In genomic region chrX:68829594-68830485, GRCh38 we compare ENCODE assay signal across 8 cellular contexts. TPM values are rescaled to one million over a fixed set of nuclear protein-coding genes. Genes with fewer than 3 reads are reported as not detected.
DNase-seq lines count a peak whose midpoint lies in the region; ATAC-seq and TF ChIP-seq lines count a peak whose summit lies in the region.

No MANE protein-coding gene starts in this region.

- H3K36me3 ChIP-seq in cardiac muscle cell, result no peaks in the 10 kb centered on the region

- no peaks in the 10 kb centered on the region for H3K9me3 Mint-ChIP-seq in HFFc6
- no peaks in the 10 kb centered on the region for H3K9me3 Mint-ChIP-seq in activated T-helper 17 cell treated with anti-CD3 and anti-CD28 coated beads, Interleukin-2, amount 50 U/mL, for 72 hours
- H3K9me3 Mint-ChIP-seq in progenitor cell of endocrine pancreas (ENCODE audit: low read depth), result no peaks in the 10 kb centered on the region

- peaks cover 2% of the 10 kb centered on the region; the same call in 1 of the 2 replicates for H3K27me3 Mint-ChIP-seq in HFFc6 (ENCODE audit: insufficient read depth)
- no peaks in the 10 kb centered on the region for H3K27me3 Mint-ChIP-seq in activated T-helper 17 cell treated with anti-CD3 and anti-CD28 coated beads, Interleukin-2, amount 50 U/mL, for 72 hours
- H3K27me3 Mint-ChIP-seq in progenitor cell of endocrine pancreas, result no peaks in the 10 kb centered on the region

- no peak overlapping the region for H3K27ac ChIP-seq in cardiac muscle cell

- ATAC-seq in activated T-helper 17 cell treated with anti-CD3 and anti-CD28 coated beads, Interleukin-2, amount 50 U/mL, for 72 hours (replicated peaks), result no peak
- ATAC-seq in HG02852 (IDR thresholded peaks at IDR 0.05; ENCODE audit: unreplicated experiment) (no peak), HG03571 (IDR thresholded peaks at IDR 0.05; ENCODE audit: unreplicated experiment) (no peak), HG03135 (IDR thresholded peaks at IDR 0.05; ENCODE audit: unreplicated experiment) (no peak)

- no peaks in the 10 kb centered on the region for H3K27me3 ChIP-seq in cardiac muscle cell

- POLR2A ChIA-PET in AG04449 (lab: Yijun Ruan, JAX), result interaction anchor here (0.6 to 2.9 kb wide), 14 partner anchors 12 to 533 kb away, joined by 3 to 16 read pairs (median 6); partner anchors contain the start of gene PJA1

- peak overlapping the region; percentile 67 for H3K4me3 ChIP-seq in AG04449 (ENCODE audit: low read depth, low read length)
- H3K4me3 ChIP-seq in cardiac muscle cell, result peak overlapping the region; percentile 88

- no peaks in the 10 kb centered on the region for H3K4me1 ChIP-seq in cardiac muscle cell (ENCODE audit: low read depth)

- no peak for DNase-seq in AG04449 (ENCODE audit: low read depth, low spot score)
- DNase-seq in HFFc6, result no peak
- DNase-seq in cardiac muscle cell (ENCODE audit: low read depth in 1 of 2, low spot score in 1 of 2), result peak; percentile 45 to 54
- no peak for DNase-seq in progenitor cell of endocrine pancreas (ENCODE audit: low spot score, unreplicated experiment)

- TF ChIP-seq CTCF in AG04449 (IDR thresholded peaks at IDR 0.05; ENCODE audit: insufficient read depth, low read length, missing control alignments) (no peak), HFFc6 (IDR thresholded peaks at IDR 0.05) (no peak), cardiac muscle cell (IDR thresholded peaks at IDR 0.05; ENCODE audit: low read depth, low read length) (no peak), progenitor cell of endocrine pancreas (IDR thresholded peaks at IDR 0.05; ENCODE audit: unreplicated experiment) (no peak)

- no peak overlapping the region for H3K27ac Mint-ChIP-seq in HFFc6
- no peak overlapping the region for H3K27ac Mint-ChIP-seq in activated T-helper 17 cell treated with anti-CD3 and anti-CD28 coated beads, Interleukin-2, amount 50 U/mL, for 72 hours
- H3K27ac Mint-ChIP-seq in progenitor cell of endocrine pancreas, result no peak overlapping the region

- H3K4me3 Mint-ChIP-seq in HFFc6 (peak overlapping the region; percentile 84), progenitor cell of endocrine pancreas (ENCODE audit: low read depth) (peak overlapping the region; percentile 83)
- peak overlapping the region; percentile 90 for H3K4me3 Mint-ChIP-seq in activated T-helper 17 cell treated with anti-CD3 and anti-CD28 coated beads, Interleukin-2, amount 50 U/mL, for 72 hours

- peaks cover 18% of the 10 kb centered on the region for H3K4me1 Mint-ChIP-seq in HFFc6 (ENCODE audit: low read depth)
- H3K4me1 Mint-ChIP-seq in activated T-helper 17 cell treated with anti-CD3 and anti-CD28 coated beads, Interleukin-2, amount 50 U/mL, for 72 hours, result peaks cover 9% of the 10 kb centered on the region
- H3K4me1 Mint-ChIP-seq in progenitor cell of endocrine pancreas (ENCODE audit: low read depth), result peaks cover 16% of the 10 kb centered on the region

- H3K9me3 ChIP-seq in cardiac muscle cell (ENCODE audit: low read depth), result no peaks in the 10 kb centered on the region

- H3K36me3 Mint-ChIP-seq in HFFc6 (ENCODE audit: low read depth), result no peaks in the 10 kb centered on the region
- no peaks in the 10 kb centered on the region for H3K36me3 Mint-ChIP-seq in activated T-helper 17 cell treated with anti-CD3 and anti-CD28 coated beads, Interleukin-2, amount 50 U/mL, for 72 hours (ENCODE audit: low read depth)
- H3K36me3 Mint-ChIP-seq in progenitor cell of endocrine pancreas (ENCODE audit: insufficient read depth), result no peaks in the 10 kb centered on the region

- CTCF ChIA-PET in AG04449 (lab: Yijun Ruan, JAX), result interaction anchor here (0.9 to 13.5 kb wide), 11 partner anchors 9 to 557 kb away, joined by 3 to 281 read pairs (median 6); no protein-coding TSS in a partner anchor

RNA-seq across cellular contexts. Expression of gene EFNB1, which starts 1.0 kb away (rescaled TPM):
- 1 to 10 TPM; 4.2 to 4.8 (median 4.5) TPM for total RNA-seq in HFFc6 (2021; fragmentation: NEBNext Ultra II Directional; extraction: Animal tissue kit (Norgen Biotek cat#: 25700))
- total RNA-seq in activated T-helper 17 cell treated with anti-CD3 and anti-CD28 coated beads, Interleukin-2, amount 50 U/mL, for 72 hours, result 1 to 10 TPM; 2.8 to 4.1 TPM
- total RNA-seq in cardiac muscle cell (43.6 and 46.0 TPM in 2 replicates), progenitor cell of endocrine pancreas (16.9 and 18.0 TPM in 2 replicates)
- polyA plus RNA-seq in cardiac muscle cell, result 27.2 and 29.9 TPM in 2 replicates

Comparison
In these comparisons a context has a peak if more than half of its experiments do, and no peak if none do; other contexts are left out.
1. DNase-seq: peak in cardiac muscle cell (2 of 2); none in AG04449 (single experiment), HFFc6 (single experiment) and progenitor cell of endocrine pancreas (single experiment).
2. Peak in every context shown above with its lines, with median percentiles within 50 percentile points of each other: H3K4me3 Mint-ChIP-seq.